1 cellular context compared by ENCODE assay signal in the genomic region with DNA sequence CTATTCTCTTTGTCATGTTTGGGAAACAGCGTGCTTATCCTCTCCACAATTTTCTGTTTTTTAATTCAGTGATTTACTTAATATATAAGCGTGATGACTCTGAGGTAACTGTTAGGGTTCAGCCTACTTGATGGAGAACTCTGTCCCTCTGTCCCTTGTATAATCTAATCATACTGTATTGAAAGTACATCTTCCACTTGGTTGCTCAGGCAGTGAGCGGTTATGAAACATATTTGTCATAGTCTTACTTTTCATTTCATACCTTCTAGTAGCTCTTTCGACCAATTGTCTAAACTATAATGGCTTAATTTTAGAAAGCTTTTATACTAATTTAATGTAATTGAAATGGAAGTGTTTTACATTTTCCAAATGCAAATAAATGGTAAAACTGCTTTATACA.
TF ChIP-seq lines count a peak whose summit lies in the region.

No MANE protein-coding gene starts in this region.

TF ChIP-seq in GM12878, 131 proteins besides CTCF, POLR2A, EP300 and RAD21 (continued from another document):
- TF ChIP-seq, protein P1, sequence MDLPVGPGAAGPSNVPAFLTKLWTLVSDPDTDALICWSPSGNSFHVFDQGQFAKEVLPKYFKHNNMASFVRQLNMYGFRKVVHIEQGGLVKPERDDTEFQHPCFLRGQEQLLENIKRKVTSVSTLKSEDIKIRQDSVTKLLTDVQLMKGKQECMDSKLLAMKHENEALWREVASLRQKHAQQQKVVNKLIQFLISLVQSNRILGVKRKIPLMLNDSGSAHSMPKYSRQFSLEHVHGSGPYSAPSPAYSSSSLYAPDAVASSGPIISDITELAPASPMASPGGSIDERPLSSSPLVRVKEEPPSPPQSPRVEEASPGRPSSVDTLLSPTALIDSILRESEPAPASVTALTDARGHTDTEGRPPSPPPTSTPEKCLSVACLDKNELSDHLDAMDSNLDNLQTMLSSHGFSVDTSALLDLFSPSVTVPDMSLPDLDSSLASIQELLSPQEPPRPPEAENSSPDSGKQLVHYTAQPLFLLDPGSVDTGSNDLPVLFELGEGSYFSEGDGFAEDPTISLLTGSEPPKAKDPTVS (IDR thresholded peaks at IDR 0.05; ENCODE audit: low read depth, low read length): no peak
- TF ChIP-seq MTA2 (IDR thresholded peaks at IDR 0.05; ENCODE audit: low read depth): no peak
- no peak for TF ChIP-seq CBX5 (IDR thresholded peaks at IDR 0.05; ENCODE audit: low read depth)
- no peak for TF ChIP-seq SMAD1 (IDR thresholded peaks at IDR 0.05; ENCODE audit: low read depth, partially characterized antibody)
